In the genomic region with DNA sequence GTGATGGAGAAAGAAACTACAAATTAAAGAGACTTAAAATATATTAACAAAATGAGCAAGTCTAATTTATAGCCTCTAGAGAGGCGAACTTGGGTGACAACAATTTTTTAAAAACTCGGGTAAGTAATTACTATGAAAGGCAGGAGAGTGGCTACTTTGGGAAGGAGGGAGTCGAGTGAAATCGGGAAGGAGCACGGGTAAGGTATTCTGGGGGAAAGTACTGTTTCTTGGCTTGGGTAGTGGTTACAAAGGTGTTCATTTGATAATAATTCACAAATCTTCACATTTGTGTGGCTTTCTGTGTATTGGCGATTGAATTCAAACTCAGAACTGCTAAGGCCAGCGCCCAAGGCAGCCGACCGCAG, we compare ENCODE assay signal across 9 cellular contexts. TPM values are rescaled to one million over a fixed set of nuclear protein-coding genes. Genes with fewer than 3 reads are reported as not detected.
DNase-seq lines count a peak whose midpoint lies in the region; ATAC-seq and TF ChIP-seq lines count a peak whose summit lies in the region.
"Had no signal": no experiment of that assay in that cellular context is flagged by ENCODE, and none has a peak within 500 bp of the region (broad histone marks: within the 10 kb centered on the region; RNA-seq: fewer than 3 reads in every experiment).

No MANE protein-coding gene starts in this region.

- 23% methylated on average over 7 of the region's 9 CpGs for WGBS in mesenchymal stem cell
- WGBS in thyroid gland, 2 donors, result 38 to 39% methylated on average over 9 of the region's 9 CpGs

- H3K27ac Mint-ChIP-seq in activated naive CD4-positive, alpha-beta T cell treated with anti-CD3 and anti-CD28 coated beads for 36 hours, result peak overlapping the region; percentile 71
- peak overlapping the region; percentile 77 for H3K27ac Mint-ChIP-seq in activated naive CD8-positive, alpha-beta T cell treated with anti-CD3 and anti-CD28 coated beads, Interleukin-2, amount 10 ng/mL, durations not matched to agents 7 days and 5 days

- H3K4me1 ChIP-seq in mesenchymal stem cell (ENCODE audit: control insufficient read depth, insufficient read depth, low read depth, low read length) (peaks cover 23% of the 10 kb centered on the region), thyroid gland (peaks cover 28 to 31% of the 10 kb centered on the region in 2 donors)

- H3K4me1 Mint-ChIP-seq in activated naive CD4-positive, alpha-beta T cell treated with anti-CD3 and anti-CD28 coated beads for 36 hours (ENCODE audit: low read depth), result peaks cover 15% of the 10 kb centered on the region
- peaks cover 13% of the 10 kb centered on the region for H3K4me1 Mint-ChIP-seq in activated naive CD8-positive, alpha-beta T cell treated with anti-CD3 and anti-CD28 coated beads, Interleukin-2, amount 10 ng/mL, durations not matched to agents 7 days and 5 days

- POLR2A ChIA-PET in activated naive CD8-positive, alpha-beta T cell treated with anti-CD3 and anti-CD28 coated beads, Interleukin-2, amount 10 ng/mL, durations not matched to agents 7 days and 5 days (lab: Charles Lee), result interaction anchor here (0.9 to 5.4 kb wide), 12 partner anchors 13 to 189 kb away, joined by 3 to 153 read pairs (median 8); partner anchors contain the start of gene WAPL

- no peak overlapping the region for H2AFZ ChIP-seq in mesenchymal stem cell (ENCODE audit: low read depth, low read length)

- H2BK5ac ChIP-seq in mesenchymal stem cell (ENCODE audit: low read depth, low read length, poor library complexity, severe bottlenecking), result no peak overlapping the region

- H3K27me3 Mint-ChIP-seq in activated naive CD4-positive, alpha-beta T cell treated with anti-CD3 and anti-CD28 coated beads for 36 hours (ENCODE audit: low read depth), result no peaks in the 10 kb centered on the region
- H3K27me3 Mint-ChIP-seq in activated naive CD8-positive, alpha-beta T cell treated with anti-CD3 and anti-CD28 coated beads, Interleukin-2, amount 10 ng/mL, durations not matched to agents 7 days and 5 days, result no peaks in the 10 kb centered on the region

- H3K9ac ChIP-seq in mesenchymal stem cell (ENCODE audit: low read length), result peak overlapping the region; percentile 87

- H4K91ac ChIP-seq in mesenchymal stem cell (ENCODE audit: low read length), result no peak overlapping the region

- no peak overlapping the region for H2BK120ac ChIP-seq in mesenchymal stem cell (ENCODE audit: low read depth, low read length)

- no peak overlapping the region for H2BK12ac ChIP-seq in mesenchymal stem cell (ENCODE audit: low read length in 2 of 2)

- no peaks in the 10 kb centered on the region for H3K36me3 ChIP-seq in mesenchymal stem cell (ENCODE audit: control insufficient read depth in 1 of 2, insufficient read depth in 2 of 2, low read depth in 1 of 2, low read length in 2 of 2)
- H3K36me3 ChIP-seq in thyroid gland, result no peaks in the 10 kb centered on the region

- TF ChIP-seq CTCF in thyroid gland (IDR thresholded peaks at IDR 0.05), result no peak

- H3K9me3 Mint-ChIP-seq in activated naive CD4-positive, alpha-beta T cell treated with anti-CD3 and anti-CD28 coated beads for 36 hours, result no peaks in the 10 kb centered on the region
- H3K9me3 Mint-ChIP-seq in activated naive CD8-positive, alpha-beta T cell treated with anti-CD3 and anti-CD28 coated beads, Interleukin-2, amount 10 ng/mL, durations not matched to agents 7 days and 5 days, result no peaks in the 10 kb centered on the region

- no peak overlapping the region for H3K4ac ChIP-seq in mesenchymal stem cell (ENCODE audit: low read depth in 1 of 2, low read length in 2 of 2)

- H3K9me3 ChIP-seq in mesenchymal stem cell (ENCODE audit: control insufficient read depth, low read length), result no peaks in the 10 kb centered on the region
- no peaks in the 10 kb centered on the region for H3K9me3 ChIP-seq in thyroid gland

- no peak overlapping the region for H3K23ac ChIP-seq in mesenchymal stem cell (ENCODE audit: low read length in 2 of 2)

- intact Hi-C loops in activated naive CD4-positive, alpha-beta T cell treated with anti-CD3 and anti-CD28 coated beads for 36 hours (cut with micrococcal nuclease), result loop anchor here (1.0 to 5.0 kb wide), 2 partner anchors 245 to 498 kb away; no protein-coding TSS in a partner anchor
- intact Hi-C loops in thyroid gland (cut with DNase I), result loop anchor here (2.0 kb wide), 1 partner anchor 185 kb away; no protein-coding TSS in a partner anchor

- H2AK5ac ChIP-seq in mesenchymal stem cell (ENCODE audit: low read length, severe bottlenecking), result no peak overlapping the region

- H3K27ac ChIP-seq in mesenchymal stem cell (ENCODE audit: low read length, poor library complexity, severe bottlenecking) (no peak overlapping the region), thyroid gland (peak overlapping the region; percentile 37 to 93 (median 82))

- H3K27me3 ChIP-seq in mesenchymal stem cell (ENCODE audit: control insufficient read depth in 1 of 2, insufficient read depth in 1 of 2, low read length in 2 of 2), result peaks cover 9 to 10% of the 10 kb centered on the region in 2 experiments
- no peaks in the 10 kb centered on the region for H3K27me3 ChIP-seq in thyroid gland

- H3K18ac ChIP-seq in mesenchymal stem cell (ENCODE audit: low read depth in 1 of 2, low read length in 2 of 2), result no peak overlapping the region

- peak overlapping the region; percentile 19 for H4K8ac ChIP-seq in mesenchymal stem cell (ENCODE audit: low read length)

- no peak overlapping the region for H3K14ac ChIP-seq in mesenchymal stem cell (ENCODE audit: low read length in 2 of 2)

- peak overlapping the region in 1 of 2 experiments; percentile 76 for H3K4me3 ChIP-seq in mesenchymal stem cell (ENCODE audit: insufficient read depth in 1 of 2, low read depth in 1 of 2, low read length in 2 of 2)
- H3K4me3 ChIP-seq in thyroid gland (replicated peaks in 1 of 3), result peak overlapping the region in 1 of 3 donors; percentile 60

- H3K4me2 ChIP-seq in mesenchymal stem cell (ENCODE audit: low read length, poor library complexity, severe bottlenecking), result peak overlapping the region; percentile 35

- H3K4me3 Mint-ChIP-seq in activated naive CD4-positive, alpha-beta T cell treated with anti-CD3 and anti-CD28 coated beads for 36 hours, result peak overlapping the region; percentile 87
- peak overlapping the region; percentile 88 for H3K4me3 Mint-ChIP-seq in activated naive CD8-positive, alpha-beta T cell treated with anti-CD3 and anti-CD28 coated beads, Interleukin-2, amount 10 ng/mL, durations not matched to agents 7 days and 5 days

- TF ChIP-seq POLR2A in thyroid gland (IDR thresholded peaks at IDR 0.05), result no peak

- H2BK15ac ChIP-seq in mesenchymal stem cell (ENCODE audit: low read depth, poor library complexity, severe bottlenecking), result no peak overlapping the region

- CTCF ChIA-PET in activated naive CD4-positive, alpha-beta T cell treated with anti-CD3 and anti-CD28 coated beads for 36 hours (lab: Charles Lee), result interaction anchor here (0.6 to 4.7 kb wide), 18 partner anchors 8 to 1899 kb away, joined by 3 to 56 read pairs (median 4); partner anchors contain the start of gene WAPL

- DNase-seq in activated naive CD4-positive, alpha-beta T cell treated with anti-CD3 and anti-CD28 coated beads for 36 hours, result no peak
- no peak for DNase-seq in activated naive CD4-positive, alpha-beta T cell treated with anti-CD3 and anti-CD28 coated beads, Interleukin-2, amount 50 U/mL, for 16 hours
- DNase-seq in activated naive CD8-positive, alpha-beta T cell treated with anti-CD3 and anti-CD28 coated beads, Interleukin-2, amount 10 ng/mL, durations not matched to agents 7 days and 5 days, result no peak
- DNase-seq in mesenchymal stem cell (no peak), thyroid gland (no peak), GF-D8 (lab: John Stamatoyannopoulos, UW) (no peak)
- no peak for DNase-seq in stimulated activated CD4-positive, alpha-beta T cell treated with anti-CD3 and anti-CD28 coated beads, Interleukin-4, amount 100 ng/mL, for 24 hours

- no peaks in the 10 kb centered on the region for H3K79me1 ChIP-seq in mesenchymal stem cell (replicated peaks; ENCODE audit: low read length, poor library complexity, severe bottlenecking)

- ATAC-seq in activated naive CD8-positive, alpha-beta T cell treated with anti-CD3 and anti-CD28 coated beads, Interleukin-2, amount 10 ng/mL, durations not matched to agents 7 days and 5 days (ENCODE audit: low read depth), result no peak
- no peak for ATAC-seq in GM21737 (IDR thresholded peaks at IDR 0.05; ENCODE audit: unreplicated experiment)

- no peaks in the 10 kb centered on the region for H3K36me3 Mint-ChIP-seq in activated naive CD4-positive, alpha-beta T cell treated with anti-CD3 and anti-CD28 coated beads for 36 hours (ENCODE audit: low read depth)
- no peaks in the 10 kb centered on the region for H3K36me3 Mint-ChIP-seq in activated naive CD8-positive, alpha-beta T cell treated with anti-CD3 and anti-CD28 coated beads, Interleukin-2, amount 10 ng/mL, durations not matched to agents 7 days and 5 days

RNA-seq across cellular contexts. Expression of gene GRID1, which starts 32.9 kb away (rescaled TPM):
- total RNA-seq in activated naive CD4-positive, alpha-beta T cell treated with anti-CD3 and anti-CD28 coated beads for 36 hours, result not detected
- not detected for total RNA-seq in activated naive CD8-positive, alpha-beta T cell treated with anti-CD3 and anti-CD28 coated beads, Interleukin-2, amount 10 ng/mL, durations not matched to agents 7 days and 5 days
- 0.23 TPM for polyA plus RNA-seq in mesenchymal stem cell (2013, experiment 1 of 2)
- 0.29 TPM for polyA plus RNA-seq in mesenchymal stem cell (2013, experiment 2 of 2)
- 10 to 100 TPM; 17.2 to 28.1 (median 23.6) TPM for total RNA-seq in thyroid gland
- total RNA-seq: endothelial cell of umbilical vein had no signal
- polyA plus RNA-seq: endothelial cell of umbilical vein had no signal

Comparison
In these comparisons a context has a peak if more than half of its experiments do, and no peak if none do; other contexts are left out.
1. RNA of gene GRID1, which starts 32.9 kb away (total RNA-seq): 17.2 to 28.1 TPM in thyroid gland; not detected in activated naive CD4-positive, alpha-beta T cell treated with anti-CD3 and anti-CD28 coated beads for 36 hours and not detected in activated naive CD8-positive, alpha-beta T cell treated with anti-CD3 and anti-CD28 coated beads, Interleukin-2, amount 10 ng/mL, durations not matched to agents 7 days and 5 days; every median in the first group is over 10 times any median in the second.